9 cellular contexts compared by ENCODE assay signal in the genomic region with DNA sequence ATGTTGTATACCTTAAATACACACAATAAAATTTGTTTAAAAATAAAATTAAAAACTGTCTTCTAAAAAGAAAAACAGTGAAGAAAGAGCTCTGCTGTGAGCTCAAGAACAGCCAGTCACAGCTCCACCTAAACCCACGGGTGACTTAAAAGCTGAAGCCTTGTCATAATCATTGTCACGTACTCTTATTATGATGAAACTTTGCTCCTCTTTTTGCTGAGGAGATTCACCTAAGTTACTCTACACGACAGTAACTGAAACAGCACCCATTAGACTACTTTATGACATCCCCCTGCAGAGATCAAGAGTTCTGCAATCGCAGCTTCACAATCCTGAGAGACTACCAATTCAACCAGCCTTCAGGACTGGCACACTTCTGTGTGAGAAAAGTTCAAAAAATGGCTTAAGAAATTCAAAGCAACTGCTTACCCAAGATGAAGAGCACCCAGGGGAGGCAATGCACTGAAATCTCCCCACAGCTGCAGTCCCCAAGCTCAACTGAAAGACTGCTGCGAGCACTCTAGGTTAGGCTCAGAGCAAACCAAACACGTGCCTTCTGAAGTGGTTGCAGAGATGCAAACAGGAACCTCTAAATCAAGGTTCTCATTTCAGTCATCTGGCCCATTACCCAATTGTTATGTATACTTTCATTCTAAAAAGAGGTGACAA. TPM values are rescaled to one million over a fixed set of nuclear protein-coding genes. Genes with fewer than 3 reads are reported as not detected.
DNase-seq lines count a peak whose midpoint lies in the region; ATAC-seq, FAIRE-seq and TF ChIP-seq lines count a peak whose summit lies in the region.
"Had no signal": no experiment of that assay in that cellular context is flagged by ENCODE, and none has a peak within 500 bp of the region (broad histone marks: within the 10 kb centered on the region; RNA-seq: fewer than 3 reads in every experiment).

JAML (minus strand) TSS at position 500 of the 669 bp plus-strand sequence. CDS start 10,145 bp downstream, outside the sequence.

- H3K4me3 ChIP-seq in lower leg skin (ENCODE audit: low read depth, poor library complexity, severe bottlenecking), result no peak within 1 kb of the TSS

- peak within 1 kb of the TSS; percentile 67 to 78 for H3K27ac Mint-ChIP-seq in natural killer cell treated with Interleukin-12 subunit alpha and Interleukin-12 subunit beta and Interleukin-15 and Interleukin-18, amount 100 ng/mL, for 72 hours

- intact Hi-C loops in lower leg skin (cut with DNase I; ENCODE audit: low total_unique reads), result no loop called here

- no peaks in the 10 kb centered on the region for H3K9me3 Mint-ChIP-seq in natural killer cell treated with Interleukin-12 subunit alpha and Interleukin-12 subunit beta and Interleukin-15 and Interleukin-18, amount 100 ng/mL, for 72 hours

- 62 to 64% methylated on average over 6 of the region's 6 CpGs for WGBS in lower leg skin, 2 donors

- no peak for TF ChIP-seq POLR2A in GM12892 (IDR thresholded peaks at IDR 0.05; ENCODE audit: low read depth, low read length)
- no peak for TF ChIP-seq POLR2A in lower leg skin (IDR thresholded peaks at IDR 0.05)

- peaks cover 0 to 11% of the 10 kb centered on the region in 2 donors for H3K27me3 Mint-ChIP-seq in natural killer cell treated with Interleukin-12 subunit alpha and Interleukin-12 subunit beta and Interleukin-15 and Interleukin-18, amount 100 ng/mL, for 72 hours

- peak; percentile 76 for FAIRE-seq in GM12892 (lab: Jason Lieb, UNC)

- H3K36me3 Mint-ChIP-seq in natural killer cell treated with Interleukin-12 subunit alpha and Interleukin-12 subunit beta and Interleukin-15 and Interleukin-18, amount 100 ng/mL, for 72 hours, result peaks cover 6% of the 10 kb centered on the region

- peak; percentile 39 for ATAC-seq in HG03565 (IDR thresholded peaks at IDR 0.05; ENCODE audit: unreplicated experiment)
- ATAC-seq in natural killer cell treated with Interleukin-12 subunit alpha and Interleukin-12 subunit beta and Interleukin-15 and Interleukin-18, amount 100 ng/mL, for 72 hours, result peak; percentile 44 to 66
- no peak for ATAC-seq in GM18502 (IDR thresholded peaks at IDR 0.05; ENCODE audit: poor library complexity, unreplicated experiment)

- TF ChIP-seq CTCF in lower leg skin (IDR thresholded peaks at IDR 0.05), result no peak

- DNase-seq in GM12892 (ENCODE audit: insufficient read length) (no peak), lower leg skin (ENCODE audit: low spot score in 2 of 2) (no peak), NCI-H524 treated with DMSO at 0.1 percent for 48 hours (lab: John Stamatoyannopoulos, UW) (no peak), COLO829 (ENCODE audit: low spot score) (no peak)
- DNase-seq in activated T-cell treated with anti-CD3 and anti-CD28 coated beads, Interleukin-2, amount 50 U/mL, for 48 hours, result peak; percentile 71 to 76
- no peak for DNase-seq in natural killer cell treated with Interleukin-12 subunit alpha and Interleukin-12 subunit beta and Interleukin-15 and Interleukin-18, amount 100 ng/mL, for 72 hours (ENCODE audit: low spot score)
- DNase-seq: heart right ventricle had no signal

- peaks cover 41 to 61% of the 10 kb centered on the region in 2 donors for H3K4me1 Mint-ChIP-seq in natural killer cell treated with Interleukin-12 subunit alpha and Interleukin-12 subunit beta and Interleukin-15 and Interleukin-18, amount 100 ng/mL, for 72 hours (ENCODE audit: low read depth in 2 of 2)

- peak within 1 kb of the TSS; percentile 76 for H3K4me3 Mint-ChIP-seq in natural killer cell treated with Interleukin-12 subunit alpha and Interleukin-12 subunit beta and Interleukin-15 and Interleukin-18, amount 100 ng/mL, for 72 hours

RNA-seq across cellular contexts. Expression of gene JAML, which starts in this region (rescaled TPM):
- 1.3 TPM for polyA plus RNA-seq in GM12892 (2012; ENCODE audit: missing spikeins)
- 1 to 10 TPM; 1.4 to 8.5 TPM for total RNA-seq in natural killer cell treated with Interleukin-12 subunit alpha and Interleukin-12 subunit beta and Interleukin-15 and Interleukin-18, amount 100 ng/mL, for 72 hours
- total RNA-seq in lower leg skin, result 1 to 10 TPM in 1 of 4 donors, under 1 TPM in 3; 0.42 to 3.0 (median 0.61) TPM

Comparison
In these comparisons a context has a peak if more than half of its experiments do, and no peak if none do; other contexts are left out.
1. DNase-seq: peak in activated T-cell treated with anti-CD3 and anti-CD28 coated beads, Interleukin-2, amount 50 U/mL, for 48 hours (2 of 2); none in GM12892 (single experiment), natural killer cell treated with Interleukin-12 subunit alpha and Interleukin-12 subunit beta and Interleukin-15 and Interleukin-18, amount 100 ng/mL, for 72 hours (single experiment), lower leg skin (0 of 2), NCI-H524 treated with DMSO at 0.1 percent for 48 hours (single experiment) and COLO829 (single experiment).